ENCODE assay signal across 8 cellular contexts in the genomic region with DNA sequence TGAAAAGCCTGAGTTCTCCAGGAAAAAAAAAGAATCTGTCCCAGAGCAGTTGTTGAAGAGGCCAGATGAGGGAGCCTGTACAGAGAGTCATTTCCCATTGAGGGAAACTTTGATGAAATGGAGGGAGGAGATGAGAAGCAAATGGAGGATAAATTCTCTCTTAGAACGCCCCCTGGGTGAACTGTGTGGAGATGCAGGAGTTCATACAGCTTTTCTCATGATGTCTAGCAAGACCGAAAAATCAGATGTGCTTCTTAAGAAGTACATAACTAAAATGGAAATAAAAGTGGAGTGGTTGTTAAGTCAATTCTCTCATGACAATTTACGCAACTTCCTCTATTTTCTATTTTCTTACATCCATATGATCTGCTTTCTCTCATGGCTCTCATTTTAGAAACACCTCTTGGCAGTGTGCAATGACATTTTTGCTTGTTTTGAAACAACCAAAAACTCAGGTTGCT.
DNase-seq lines count a peak whose midpoint lies in the region; ATAC-seq and TF ChIP-seq lines count a peak whose summit lies in the region.

No MANE protein-coding gene starts in this region.

- no peak overlapping the region for H3K27ac ChIP-seq in ascending aorta
- H3K27ac ChIP-seq in mesenchymal stem cell (ENCODE audit: low read length, poor library complexity, severe bottlenecking), result no peak overlapping the region
- H3K27ac ChIP-seq in colonic mucosa, result no peak overlapping the region

- H2AFZ ChIP-seq in mesenchymal stem cell (ENCODE audit: low read depth, low read length), result no peak overlapping the region

- H2BK120ac ChIP-seq in mesenchymal stem cell (ENCODE audit: low read depth, low read length), result no peak overlapping the region

- H3K9ac ChIP-seq in mesenchymal stem cell (ENCODE audit: low read length) (no peak overlapping the region), colonic mucosa (ENCODE audit: low read depth in 2 of 2, low read length in 2 of 2) (no peak overlapping the region)

- H3K4me1 ChIP-seq in ascending aorta (no peaks in the 10 kb centered on the region), mesenchymal stem cell (ENCODE audit: control insufficient read depth, insufficient read depth, low read depth, low read length) (no peaks in the 10 kb centered on the region), colonic mucosa (no peaks in the 10 kb centered on the region)

- intact Hi-C loops in ascending aorta (cut with DNase I), result no loop called here
- intact Hi-C loops in colonic mucosa (cut with DNase I), result no loop called here

- H2BK5ac ChIP-seq in mesenchymal stem cell (ENCODE audit: low read depth, low read length, poor library complexity, severe bottlenecking), result no peak overlapping the region

- no peak overlapping the region for H4K91ac ChIP-seq in mesenchymal stem cell (ENCODE audit: low read length)

- H2BK12ac ChIP-seq in mesenchymal stem cell (ENCODE audit: low read length in 2 of 2), result no peak overlapping the region

- H2BK15ac ChIP-seq in mesenchymal stem cell (ENCODE audit: low read depth, poor library complexity, severe bottlenecking), result no peak overlapping the region

- H3K36me3 ChIP-seq in ascending aorta, result no peaks in the 10 kb centered on the region
- no peaks in the 10 kb centered on the region for H3K36me3 ChIP-seq in mesenchymal stem cell (ENCODE audit: control insufficient read depth in 1 of 2, insufficient read depth in 2 of 2, low read depth in 1 of 2, low read length in 2 of 2)
- no peaks in the 10 kb centered on the region for H3K36me3 ChIP-seq in colonic mucosa

- H3K79me1 ChIP-seq in mesenchymal stem cell (replicated peaks; ENCODE audit: low read length, poor library complexity, severe bottlenecking), result no peaks in the 10 kb centered on the region

- H3K14ac ChIP-seq in mesenchymal stem cell (ENCODE audit: low read length in 2 of 2), result no peak overlapping the region

- no peak overlapping the region for H3K4ac ChIP-seq in mesenchymal stem cell (ENCODE audit: low read depth in 1 of 2, low read length in 2 of 2)

- no peak overlapping the region for H3K18ac ChIP-seq in mesenchymal stem cell (ENCODE audit: low read depth in 1 of 2, low read length in 2 of 2)

- TF ChIP-seq CTCF in ascending aorta (IDR thresholded peaks at IDR 0.05) (peak in 2 of 3 experiments; percentile 13 to 29), colonic mucosa (IDR thresholded peaks at IDR 0.05) (no peak)

- H3K4me2 ChIP-seq in mesenchymal stem cell (ENCODE audit: low read length, poor library complexity, severe bottlenecking), result no peak overlapping the region

- H3K27me3 ChIP-seq in ascending aorta, result no peaks in the 10 kb centered on the region
- no peaks in the 10 kb centered on the region for H3K27me3 ChIP-seq in mesenchymal stem cell (ENCODE audit: control insufficient read depth in 1 of 2, insufficient read depth in 1 of 2, low read length in 2 of 2)
- H3K27me3 ChIP-seq in colonic mucosa, result no peaks in the 10 kb centered on the region

- H2AK5ac ChIP-seq in mesenchymal stem cell (ENCODE audit: low read length, severe bottlenecking), result no peak overlapping the region

- no peak overlapping the region for H3K4me3 ChIP-seq in ascending aorta
- no peak overlapping the region for H3K4me3 ChIP-seq in mesenchymal stem cell (ENCODE audit: insufficient read depth in 1 of 2, low read depth in 1 of 2, low read length in 2 of 2)
- H3K4me3 ChIP-seq in colonic mucosa, result no peak overlapping the region

- H3K23ac ChIP-seq in mesenchymal stem cell (ENCODE audit: low read length in 2 of 2), result no peak overlapping the region

- DNase-seq in GF-D8 (lab: John Stamatoyannopoulos, UW) (peak; percentile 4), M059J (ENCODE audit: low read depth) (peak; percentile 5), ascending aorta (ENCODE audit: low spot score in 2 of 2) (no peak), mesenchymal stem cell (peak; percentile 65), colonic mucosa (no peak), COR-L47 (lab: John Stamatoyannopoulos, UW) (no peak)

- 33% methylated on average over 3 of the region's 3 CpGs for WGBS in mesenchymal stem cell

- no peaks in the 10 kb centered on the region for H3K9me3 ChIP-seq in ascending aorta
- H3K9me3 ChIP-seq in mesenchymal stem cell (ENCODE audit: control insufficient read depth, low read length), result no peaks in the 10 kb centered on the region
- no peaks in the 10 kb centered on the region for H3K9me3 ChIP-seq in colonic mucosa

- no peak overlapping the region for H4K8ac ChIP-seq in mesenchymal stem cell (ENCODE audit: low read length)

- ATAC-seq in GM18520 (IDR thresholded peaks at IDR 0.05; ENCODE audit: unreplicated experiment) (no peak), GM19397 (IDR thresholded peaks at IDR 0.05; ENCODE audit: unreplicated experiment) (no peak)

Comparison
In these comparisons a context has a peak if more than half of its experiments do, and no peak if none do; other contexts are left out.
1. DNase-seq: peak in GF-D8 (single experiment), M059J (single experiment) and mesenchymal stem cell (single experiment); none in ascending aorta (0 of 2), colonic mucosa (single experiment) and COR-L47 (single experiment).